In the genomic region with DNA sequence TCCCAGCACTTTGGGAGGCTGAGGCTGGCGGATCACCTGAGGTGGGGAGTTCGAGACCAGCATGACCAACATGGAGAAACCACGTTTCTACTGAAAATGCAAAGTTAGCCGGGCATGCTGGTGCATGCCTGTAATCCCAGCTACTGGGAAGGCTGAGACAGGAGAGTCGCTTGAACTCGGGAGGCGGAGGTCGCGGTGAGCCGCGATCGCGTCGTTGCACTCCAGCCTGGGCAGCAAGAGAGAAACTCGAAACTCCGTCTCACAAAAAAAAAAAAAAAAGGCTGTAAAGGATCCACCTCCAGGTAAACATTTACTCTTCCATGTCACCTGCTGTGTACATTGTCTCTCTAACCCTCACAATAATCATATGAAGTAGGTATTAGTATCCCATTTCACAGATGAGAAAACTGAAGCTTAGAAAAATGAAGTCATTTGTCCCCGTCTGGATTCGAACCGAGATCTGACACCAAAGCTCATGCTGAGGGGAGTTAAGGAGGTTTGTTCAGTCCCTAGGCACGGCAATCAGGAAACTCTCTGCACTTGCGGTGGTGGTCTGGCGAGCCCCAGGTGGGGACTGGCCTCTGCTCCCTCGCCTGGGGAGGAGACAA, we compare ENCODE assay signal across 1 cellular context.
TF ChIP-seq lines count a peak whose summit lies in the region.

No MANE protein-coding gene starts in this region.

TF ChIP-seq in H1, 55 proteins besides CTCF, POLR2A, EP300 and RAD21:
- TF ChIP-seq FOSL1 (IDR thresholded peaks at IDR 0.05; ENCODE audit: insufficient read depth, low read depth, low read length) (no peak), KDM1A (IDR thresholded peaks at IDR 0.05; ENCODE audit: borderline replicate concordance, low read length) (peak; percentile 66; the same call in 1 of the 2 replicates)
